Comparison of ENCODE assay signal across 29 cellular contexts in genomic region chr6:101016163-101016562, GRCh38.
"Had no signal": no experiment of that assay in that cellular context is flagged by ENCODE, and none has a peak within 500 bp of the region (broad histone marks: within the 10 kb centered on the region; RNA-seq: fewer than 3 reads in every experiment).

No MANE protein-coding gene starts in this region.

- H3K27ac ChIP-seq: ascending aorta, breast epithelium, cardiac muscle cell, colonic mucosa, epithelial cell of prostate, esophagus squamous epithelium, gastroesophageal sphincter had no signal

- H3K36me3 ChIP-seq: ascending aorta, breast epithelium, cardiac muscle cell, colonic mucosa, esophagus squamous epithelium, gastroesophageal sphincter had no signal

- H3K27me3 ChIP-seq: ascending aorta, breast epithelium, cardiac muscle cell, colonic mucosa, esophagus squamous epithelium, gastroesophageal sphincter had no signal

- H3K9me3 ChIP-seq: ascending aorta, breast epithelium, colonic mucosa, esophagus squamous epithelium, gastroesophageal sphincter had no signal

- DNase-seq: activated CD4-positive, alpha-beta memory T cell treated with anti-CD3 and anti-CD28 coated beads, Interleukin-2, amount 10 ng/mL, durations not matched to agents 7 days and 5 days; activated CD4-positive, alpha-beta T cell treated with anti-CD3 and anti-CD28 coated beads for 1 hour; activated CD4-positive, alpha-beta T cell treated with anti-CD3 and anti-CD28 coated beads for 4 hours; activated CD4-positive, alpha-beta T cell treated with anti-CD3 and anti-CD28 coated beads, Interleukin-2, amount 10 ng/mL, durations not matched to agents 7 days and 5 days; activated CD4-positive, alpha-beta T cell treated with anti-CD3 and anti-CD28 coated beads, Interleukin-2, amount 50 U/mL, for 4 hours; activated CD8-positive, alpha-beta memory T cell treated with anti-CD3 and anti-CD28 coated beads, Interleukin-2, amount 50 U/mL, for 48 hours; activated gamma-delta T cell; activated naive CD4-positive, alpha-beta T cell; activated naive CD4-positive, alpha-beta T cell treated with anti-CD3 and anti-CD28 coated beads, Interleukin-2, amount 10 ng/mL, durations not matched to agents 7 days and 5 days; activated naive CD8-positive, alpha-beta T cell treated with anti-CD3 and anti-CD28 coated beads, Interleukin-2, amount 10 ng/mL, durations not matched to agents 7 days and 5 days; activated T-cell treated with anti-CD3 and anti-CD28 coated beads for 4 hours; activated T-cell treated with anti-CD3 and anti-CD28 coated beads, Interleukin-2, amount 50 U/mL, for 24 hours; activated T-cell treated with anti-CD3 and anti-CD28 coated beads, Interleukin-2, amount 50 U/mL, for 72 hours; central memory CD4-positive, alpha-beta T cell; cerebellar nuclear complex; colonic mucosa; effector CD8-positive, alpha-beta T cell; esophagus squamous epithelium; foreskin melanocyte; T-helper 2 cell had no signal

- H3K4me1 ChIP-seq: ascending aorta, breast epithelium, colonic mucosa, esophagus squamous epithelium, gastroesophageal sphincter had no signal

- FAIRE-seq: endometrium, endothelial cell of umbilical vein had no signal

- H3K4me3 ChIP-seq: ascending aorta, breast epithelium, cardiac muscle cell, colonic mucosa, esophagus squamous epithelium, gastroesophageal sphincter had no signal

- ATAC-seq: activated naive CD4-positive, alpha-beta T cell treated with anti-CD3 and anti-CD28 coated beads, Interleukin-2, amount 50 U/mL, for 72 hours; activated T-cell treated with anti-CD3 and anti-CD28 coated beads, Interleukin-2, amount 50 U/mL, for 72 hours; gastroesophageal sphincter; WTC11 had no signal
